1 cellular context compared by ENCODE assay signal in the genomic region with DNA sequence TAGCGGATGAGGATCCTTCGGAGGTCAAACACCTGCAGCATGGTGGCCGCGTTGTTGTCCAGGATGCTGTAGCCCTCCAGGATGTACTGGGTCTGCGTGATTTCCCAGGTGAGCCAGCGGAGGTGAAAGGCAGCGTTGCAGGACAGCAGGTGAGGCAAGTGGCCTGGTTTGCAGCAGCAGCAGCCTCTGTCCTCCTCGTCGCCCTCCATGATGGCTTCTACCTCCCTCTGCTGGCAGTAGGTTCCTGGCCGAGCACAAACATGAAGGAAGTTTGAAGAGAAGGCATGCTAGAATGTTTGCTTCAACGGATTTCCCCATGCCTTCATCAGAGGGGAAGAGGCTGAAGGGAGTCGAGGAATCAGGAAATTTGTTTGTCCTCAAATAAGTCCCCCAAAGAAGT.
TF ChIP-seq lines count a peak whose summit lies in the region.

No MANE protein-coding gene starts in this region.

TF ChIP-seq in GM12878, 131 proteins besides CTCF, POLR2A, EP300 and RAD21 (continued from another document):
- TF ChIP-seq, protein P1, sequence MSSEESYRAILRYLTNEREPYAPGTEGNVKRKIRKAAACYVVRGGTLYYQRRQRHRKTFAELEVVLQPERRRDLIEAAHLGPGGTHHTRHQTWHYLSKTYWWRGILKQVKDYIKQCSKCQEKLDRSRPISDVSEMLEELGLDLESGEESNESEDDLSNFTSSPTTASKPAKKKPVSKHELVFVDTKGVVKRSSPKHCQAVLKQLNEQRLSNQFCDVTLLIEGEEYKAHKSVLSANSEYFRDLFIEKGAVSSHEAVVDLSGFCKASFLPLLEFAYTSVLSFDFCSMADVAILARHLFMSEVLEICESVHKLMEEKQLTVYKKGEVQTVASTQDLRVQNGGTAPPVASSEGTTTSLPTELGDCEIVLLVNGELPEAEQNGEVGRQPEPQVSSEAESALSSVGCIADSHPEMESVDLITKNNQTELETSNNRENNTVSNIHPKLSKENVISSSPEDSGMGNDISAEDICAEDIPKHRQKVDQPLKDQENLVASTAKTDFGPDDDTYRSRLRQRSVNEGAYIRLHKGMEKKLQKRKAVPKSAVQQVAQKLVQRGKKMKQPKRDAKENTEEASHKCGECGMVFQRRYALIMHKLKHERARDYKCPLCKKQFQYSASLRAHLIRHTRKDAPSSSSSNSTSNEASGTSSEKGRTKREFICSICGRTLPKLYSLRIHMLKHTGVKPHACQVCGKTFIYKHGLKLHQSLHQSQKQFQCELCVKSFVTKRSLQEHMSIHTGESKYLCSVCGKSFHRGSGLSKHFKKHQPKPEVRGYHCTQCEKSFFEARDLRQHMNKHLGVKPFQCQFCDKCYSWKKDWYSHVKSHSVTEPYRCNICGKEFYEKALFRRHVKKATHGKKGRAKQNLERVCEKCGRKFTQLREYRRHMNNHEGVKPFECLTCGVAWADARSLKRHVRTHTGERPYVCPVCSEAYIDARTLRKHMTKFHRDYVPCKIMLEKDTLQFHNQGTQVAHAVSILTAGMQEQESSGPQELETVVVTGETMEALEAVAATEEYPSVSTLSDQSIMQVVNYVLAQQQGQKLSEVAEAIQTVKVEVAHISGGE (CRISPR knock-in tag; IDR thresholded peaks at IDR 0.05), result no peak
- TF ChIP-seq YY1 (IDR thresholded peaks at IDR 0.05; ENCODE audit: low read depth, low read length), result 0 out of 2 replicates have a peak, but pooled peaks have one; percentile 48
TF ChIP-seq in GM12878: peak in this region for 2.
